ENCODE assay signal across 26 cellular contexts in genomic region chr12:39572551-39572950, GRCh38. TPM values are rescaled to one million over a fixed set of nuclear protein-coding genes. Genes with fewer than 3 reads are reported as not detected.
"Had no signal": no experiment of that assay in that cellular context is flagged by ENCODE, and none has a peak within 500 bp of the region (broad histone marks: within the 10 kb centered on the region; RNA-seq: fewer than 3 reads in every experiment).

No MANE protein-coding gene starts in this region.

- H3K4me3 Mint-ChIP-seq: memory B cell; natural killer cell; stimulated activated memory B cell treated with anti-CD40 and anti-IgM and Interleukin-4, amounts not matched to agents 10 μg/mL and 1 μg/mL and 100 μg/mL, for 72 hours; type B pancreatic cell had no signal

- DNase-seq: dermis blood vessel endothelial cell; effector memory CD4-positive, alpha-beta T cell; foreskin keratinocyte; heart left ventricle; kidney; natural killer cell; occipital lobe; ovary; posterior cingulate gyrus; psoas muscle; right cardiac atrium; sigmoid colon; stimulated activated CD4-positive, alpha-beta T cell treated with anti-CD3 and anti-CD28 coated beads, Interleukin-4, amount 100 ng/mL, for 4 hours; stimulated activated naive CD8-positive, alpha-beta T cell treated with anti-CD3 and anti-CD28 coated beads, Interleukin-15, Interleukin-2, amounts not matched to agents 100 U/mL and 50 U/mL, for 24 hours; testis; tibial artery had no signal

- ATAC-seq: foreskin keratinocyte; gastroesophageal sphincter; heart left ventricle; left lobe of liver; natural killer cell; psoas muscle; right cardiac atrium; stimulated activated memory B cell treated with anti-CD40 and anti-IgM and Interleukin-4, amounts not matched to agents 10 μg/mL and 1 μg/mL and 100 μg/mL, for 72 hours; stimulated activated naive CD8-positive, alpha-beta T cell treated with anti-CD3 and anti-CD28 coated beads, Interleukin-15, Interleukin-2, amounts not matched to agents 100 U/mL and 50 U/mL, for 24 hours had no signal

- H2AFZ ChIP-seq: hepatocyte had no signal

- H3K36me3 ChIP-seq: ovary, sigmoid colon had no signal

- H3K79me2 ChIP-seq: hepatocyte had no signal

- H3K27me3 Mint-ChIP-seq: memory B cell; stimulated activated memory B cell treated with anti-CD40 and anti-IgM and Interleukin-4, amounts not matched to agents 10 μg/mL and 1 μg/mL and 100 μg/mL, for 72 hours; type B pancreatic cell had no signal

- H3K36me3 Mint-ChIP-seq: natural killer cell, type B pancreatic cell had no signal

- H3K4me1 Mint-ChIP-seq: memory B cell, natural killer cell had no signal

- H3K9me3 ChIP-seq: ovary, psoas muscle, testis had no signal

- H3K4me1 ChIP-seq: esophagus muscularis mucosa, foreskin keratinocyte, gastroesophageal sphincter, heart left ventricle, psoas muscle, sigmoid colon, testis, tibial artery had no signal

- H3K4me2 ChIP-seq: hepatocyte had no signal

- H3K9me3 Mint-ChIP-seq: memory B cell; natural killer cell; stimulated activated memory B cell treated with anti-CD40 and anti-IgM and Interleukin-4, amounts not matched to agents 10 μg/mL and 1 μg/mL and 100 μg/mL, for 72 hours; type B pancreatic cell had no signal

- H3K27ac Mint-ChIP-seq: memory B cell; natural killer cell; stimulated activated memory B cell treated with anti-CD40 and anti-IgM and Interleukin-4, amounts not matched to agents 10 μg/mL and 1 μg/mL and 100 μg/mL, for 72 hours; type B pancreatic cell had no signal

- H3K27me3 ChIP-seq: esophagus muscularis mucosa, foreskin keratinocyte, gastroesophageal sphincter, heart left ventricle, hepatocyte, ovary, sigmoid colon, testis, tibial artery had no signal

- H3K4me3 ChIP-seq: esophagus muscularis mucosa, gastroesophageal sphincter, heart left ventricle, hepatocyte, lung, ovary, psoas muscle, sigmoid colon, testis, tibial artery had no signal

- H3K27ac ChIP-seq: esophagus muscularis mucosa, foreskin keratinocyte, gastroesophageal sphincter, heart left ventricle, hepatocyte, ovary, psoas muscle, sigmoid colon, testis, tibial artery had no signal

RNA-seq across cellular contexts. Expression of gene ABCD2, which starts 47.1 kb away (rescaled TPM):
- total RNA-seq: dermis blood vessel endothelial cell, endothelial cell of umbilical vein, epithelial cell of proximal tubule had no signal
